ENCODE assay signal across 9 cellular contexts in genomic region chr11:111935331-111936044, GRCh38. TPM values are rescaled to one million over a fixed set of nuclear protein-coding genes. Genes with fewer than 3 reads are reported as not detected.
A peak's percentile ranks its signal among the peaks of the same experiment; 100 is the strongest.
DNase-seq lines count a peak whose midpoint lies in the region; ATAC-seq and TF ChIP-seq lines count a peak whose summit lies in the region.
"Had no signal": no experiment of that assay in that cellular context is flagged by ENCODE, and none has a peak within 500 bp of the region (broad histone marks: within the 10 kb centered on the region; RNA-seq: fewer than 3 reads in every experiment).

No MANE protein-coding gene starts in this region.

- DNase-seq in RPMI8226 (peak; percentile 71), fibroblast of the aortic adventitia (ENCODE audit: low read depth) (peak; percentile 52), sciatic nerve (ENCODE audit: low spot score) (no peak), activated gamma-delta T cell treated with Interleukin-2 at 50 U/mL for 16 hours (no peak), SK-N-DZ (ENCODE audit: low spot score) (no peak), prostate gland (ENCODE audit: low spot score) (no peak), GM13976 (ENCODE audit: low spot score) (no peak)
- DNase-seq: NCI-H1694 treated with DMSO at 0.1 percent for 48 hours had no signal

- WGBS in prostate gland = 72% methylated on average over 4 of the region's 4 CpGs

- H3K36me3 ChIP-seq in DOHH2 (ENCODE audit: control insufficient read depth, low read length) (no peaks in the 10 kb centered on the region), prostate gland (no peaks in the 10 kb centered on the region)

- H3K27me3 ChIP-seq in DOHH2 (ENCODE audit: control insufficient read depth, low read length) = peaks cover 11% of the 10 kb centered on the region
- H3K27me3 ChIP-seq in prostate gland (replicated peaks; ENCODE audit: insufficient read depth) = no peaks in the 10 kb centered on the region

- H3K27ac ChIP-seq in DOHH2 (ENCODE audit: low read depth, low read length) = no peak overlapping the region
- peak overlapping the region in 1 of 2 donors; percentile 12 for H3K27ac ChIP-seq in prostate gland

- intact Hi-C loops in sciatic nerve (cut with DNase I) = no loop called here
- intact Hi-C loops in prostate gland (cut with DNase I) = no loop called here

- H3K4me1 ChIP-seq in DOHH2 (ENCODE audit: control insufficient read depth, low read length) (peaks cover 41% of the 10 kb centered on the region), prostate gland (replicated peaks) (no peaks in the 10 kb centered on the region)

- H3K4me3 ChIP-seq in DOHH2 (ENCODE audit: low read length) = peak overlapping the region; percentile 73
- H3K4me3 ChIP-seq in fibroblast of the aortic adventitia (ENCODE audit: low read depth, low read length) = no peak overlapping the region
- no peak overlapping the region for H3K4me3 ChIP-seq in prostate gland

- no peaks in the 10 kb centered on the region for H3K9me2 ChIP-seq in DOHH2 (replicated peaks; ENCODE audit: control insufficient read depth, low read length)

- peak overlapping the region; percentile 66 for H3K4me2 ChIP-seq in DOHH2 (ENCODE audit: low read length)

- H3F3A ChIP-seq in DOHH2 (ENCODE audit: control insufficient read depth, insufficient read depth) = peaks cover 9% of the 10 kb centered on the region

- TF ChIP-seq CTCF in DOHH2 (IDR thresholded peaks at IDR 0.05; ENCODE audit: low read depth, low read length, poor library complexity, severe bottlenecking) = no peak
- no peak for TF ChIP-seq CTCF in fibroblast of the aortic adventitia (IDR thresholded peaks at IDR 0.05; ENCODE audit: insufficient read depth, low read length)
- TF ChIP-seq CTCF in prostate gland (IDR thresholded peaks at IDR 0.05) = no peak
- TF ChIP-seq CTCF in GM13976 (IDR thresholded peaks at IDR 0.05; ENCODE audit: borderline replicate concordance, control extremely low read depth, extremely low read depth, insufficient read depth, missing control alignments) = no peak

- in situ Hi-C loops in GM13976 (cut with MboI; ENCODE audit: low sequenced_read_pairs, unreplicated experiment) = no loop called here

- H3K9me3 ChIP-seq in DOHH2 (ENCODE audit: control insufficient read depth, insufficient read depth, low read length) = no peaks in the 10 kb centered on the region
- no peaks in the 10 kb centered on the region for H3K9me3 ChIP-seq in prostate gland

- H3K79me2 ChIP-seq in DOHH2 (ENCODE audit: control insufficient read depth, low read length) = no peaks in the 10 kb centered on the region

- ATAC-seq in sciatic nerve = peak; percentile 21

- TF ChIP-seq POLR2A in prostate gland (IDR thresholded peaks at IDR 0.05) = no peak

- H4K20me1 ChIP-seq in DOHH2 (ENCODE audit: control insufficient read depth, insufficient read depth, low read depth, low read length) = no peaks in the 10 kb centered on the region

RNA-seq across cellular contexts. Expression of gene DIXDC1, which starts 1.7 kb away (rescaled TPM):
- 22.1 and 24.8 TPM in 2 replicates for total RNA-seq in fibroblast of the aortic adventitia (ENCODE audit: low replicate concordance)
- 45.2 TPM for total RNA-seq in sciatic nerve
- 13.5 and 16.2 TPM in 2 replicates for polyA plus RNA-seq in SK-N-DZ (2014; cell fraction: cytosol; rRNA removed)
- polyA plus RNA-seq in SK-N-DZ (2014; cell fraction: nucleus; rRNA removed) = 9.7 and 10.8 TPM in 2 replicates
- 10 to 100 TPM; 32.9 to 35.2 TPM for total RNA-seq in prostate gland

RNA-seq across cellular contexts. Expression of gene C11orf52, which starts 16.8 kb away (rescaled TPM):
- total RNA-seq in fibroblast of the aortic adventitia (ENCODE audit: low replicate concordance) (0.63 TPM in 1 of 2 replicates, not detected in the other), sciatic nerve (not detected), prostate gland (10 to 100 TPM; 13.2 to 31.5 TPM)
- 0.21 and 0.95 TPM in 2 replicates for polyA plus RNA-seq in SK-N-DZ (2014; cell fraction: cytosol; rRNA removed)
- 0.14 TPM in 1 of 2 replicates, not detected in the other for polyA plus RNA-seq in SK-N-DZ (2014; cell fraction: nucleus; rRNA removed)

RNA-seq across cellular contexts. Expression of gene HSPB2, which starts 23.0 kb away (rescaled TPM):
- total RNA-seq in fibroblast of the aortic adventitia (ENCODE audit: low replicate concordance) = 1.5 and 3.3 TPM in 2 replicates
- total RNA-seq in sciatic nerve = 14.4 TPM
- not detected in 2 replicates for polyA plus RNA-seq in SK-N-DZ (2014; cell fraction: cytosol; rRNA removed)
- not detected in 2 replicates for polyA plus RNA-seq in SK-N-DZ (2014; cell fraction: nucleus; rRNA removed)
- total RNA-seq in prostate gland = under 1 TPM in 1 of 2 donors, not detected in 1; 0.85 TPM

RNA-seq across cellular contexts. Expression of gene CRYAB, which starts 23.9 kb away (rescaled TPM):
- total RNA-seq in fibroblast of the aortic adventitia (ENCODE audit: low replicate concordance) = 60.2 and 73.3 TPM in 2 replicates
- total RNA-seq in sciatic nerve = 1,238 TPM
- 0.56 TPM in 1 of 2 replicates, not detected in the other for polyA plus RNA-seq in SK-N-DZ (2014; cell fraction: cytosol; rRNA removed)
- polyA plus RNA-seq in SK-N-DZ (2014; cell fraction: nucleus; rRNA removed) = not detected in 2 replicates
- 10 to 100 TPM; 59.0 to 80.1 TPM for total RNA-seq in prostate gland

RNA-seq across cellular contexts. Expression of gene CFAP68, which starts 56.1 kb away (rescaled TPM):
- total RNA-seq in fibroblast of the aortic adventitia (ENCODE audit: low replicate concordance) (11.3 and 14.9 TPM in 2 replicates), sciatic nerve (18.8 TPM), prostate gland (10 to 100 TPM; 42.2 to 46.2 TPM)
- polyA plus RNA-seq in SK-N-DZ (2014; cell fraction: cytosol; rRNA removed) = 16.2 and 17.6 TPM in 2 replicates
- polyA plus RNA-seq in SK-N-DZ (2014; cell fraction: nucleus; rRNA removed) = 27.3 and 28.7 TPM in 2 replicates

Comparison
In these comparisons a context has a peak if more than half of its experiments do, and no peak if none do; other contexts are left out.
1. DNase-seq: peak in RPMI8226 (single experiment) and fibroblast of the aortic adventitia (single experiment); none in sciatic nerve (single experiment), activated gamma-delta T cell treated with Interleukin-2 at 50 U/mL for 16 hours (single experiment), SK-N-DZ (single experiment), prostate gland (single experiment) and GM13976 (single experiment).